1 cellular context compared by ENCODE assay signal in genomic region chrX:118536687-118537461, GRCh38.
TF ChIP-seq lines count a peak whose summit lies in the region.

No MANE protein-coding gene starts in this region.

TF ChIP-seq in GM23338, 12 proteins besides CTCF, POLR2A, EP300 and RAD21 (continued from another document):
- TF ChIP-seq, protein P1, sequence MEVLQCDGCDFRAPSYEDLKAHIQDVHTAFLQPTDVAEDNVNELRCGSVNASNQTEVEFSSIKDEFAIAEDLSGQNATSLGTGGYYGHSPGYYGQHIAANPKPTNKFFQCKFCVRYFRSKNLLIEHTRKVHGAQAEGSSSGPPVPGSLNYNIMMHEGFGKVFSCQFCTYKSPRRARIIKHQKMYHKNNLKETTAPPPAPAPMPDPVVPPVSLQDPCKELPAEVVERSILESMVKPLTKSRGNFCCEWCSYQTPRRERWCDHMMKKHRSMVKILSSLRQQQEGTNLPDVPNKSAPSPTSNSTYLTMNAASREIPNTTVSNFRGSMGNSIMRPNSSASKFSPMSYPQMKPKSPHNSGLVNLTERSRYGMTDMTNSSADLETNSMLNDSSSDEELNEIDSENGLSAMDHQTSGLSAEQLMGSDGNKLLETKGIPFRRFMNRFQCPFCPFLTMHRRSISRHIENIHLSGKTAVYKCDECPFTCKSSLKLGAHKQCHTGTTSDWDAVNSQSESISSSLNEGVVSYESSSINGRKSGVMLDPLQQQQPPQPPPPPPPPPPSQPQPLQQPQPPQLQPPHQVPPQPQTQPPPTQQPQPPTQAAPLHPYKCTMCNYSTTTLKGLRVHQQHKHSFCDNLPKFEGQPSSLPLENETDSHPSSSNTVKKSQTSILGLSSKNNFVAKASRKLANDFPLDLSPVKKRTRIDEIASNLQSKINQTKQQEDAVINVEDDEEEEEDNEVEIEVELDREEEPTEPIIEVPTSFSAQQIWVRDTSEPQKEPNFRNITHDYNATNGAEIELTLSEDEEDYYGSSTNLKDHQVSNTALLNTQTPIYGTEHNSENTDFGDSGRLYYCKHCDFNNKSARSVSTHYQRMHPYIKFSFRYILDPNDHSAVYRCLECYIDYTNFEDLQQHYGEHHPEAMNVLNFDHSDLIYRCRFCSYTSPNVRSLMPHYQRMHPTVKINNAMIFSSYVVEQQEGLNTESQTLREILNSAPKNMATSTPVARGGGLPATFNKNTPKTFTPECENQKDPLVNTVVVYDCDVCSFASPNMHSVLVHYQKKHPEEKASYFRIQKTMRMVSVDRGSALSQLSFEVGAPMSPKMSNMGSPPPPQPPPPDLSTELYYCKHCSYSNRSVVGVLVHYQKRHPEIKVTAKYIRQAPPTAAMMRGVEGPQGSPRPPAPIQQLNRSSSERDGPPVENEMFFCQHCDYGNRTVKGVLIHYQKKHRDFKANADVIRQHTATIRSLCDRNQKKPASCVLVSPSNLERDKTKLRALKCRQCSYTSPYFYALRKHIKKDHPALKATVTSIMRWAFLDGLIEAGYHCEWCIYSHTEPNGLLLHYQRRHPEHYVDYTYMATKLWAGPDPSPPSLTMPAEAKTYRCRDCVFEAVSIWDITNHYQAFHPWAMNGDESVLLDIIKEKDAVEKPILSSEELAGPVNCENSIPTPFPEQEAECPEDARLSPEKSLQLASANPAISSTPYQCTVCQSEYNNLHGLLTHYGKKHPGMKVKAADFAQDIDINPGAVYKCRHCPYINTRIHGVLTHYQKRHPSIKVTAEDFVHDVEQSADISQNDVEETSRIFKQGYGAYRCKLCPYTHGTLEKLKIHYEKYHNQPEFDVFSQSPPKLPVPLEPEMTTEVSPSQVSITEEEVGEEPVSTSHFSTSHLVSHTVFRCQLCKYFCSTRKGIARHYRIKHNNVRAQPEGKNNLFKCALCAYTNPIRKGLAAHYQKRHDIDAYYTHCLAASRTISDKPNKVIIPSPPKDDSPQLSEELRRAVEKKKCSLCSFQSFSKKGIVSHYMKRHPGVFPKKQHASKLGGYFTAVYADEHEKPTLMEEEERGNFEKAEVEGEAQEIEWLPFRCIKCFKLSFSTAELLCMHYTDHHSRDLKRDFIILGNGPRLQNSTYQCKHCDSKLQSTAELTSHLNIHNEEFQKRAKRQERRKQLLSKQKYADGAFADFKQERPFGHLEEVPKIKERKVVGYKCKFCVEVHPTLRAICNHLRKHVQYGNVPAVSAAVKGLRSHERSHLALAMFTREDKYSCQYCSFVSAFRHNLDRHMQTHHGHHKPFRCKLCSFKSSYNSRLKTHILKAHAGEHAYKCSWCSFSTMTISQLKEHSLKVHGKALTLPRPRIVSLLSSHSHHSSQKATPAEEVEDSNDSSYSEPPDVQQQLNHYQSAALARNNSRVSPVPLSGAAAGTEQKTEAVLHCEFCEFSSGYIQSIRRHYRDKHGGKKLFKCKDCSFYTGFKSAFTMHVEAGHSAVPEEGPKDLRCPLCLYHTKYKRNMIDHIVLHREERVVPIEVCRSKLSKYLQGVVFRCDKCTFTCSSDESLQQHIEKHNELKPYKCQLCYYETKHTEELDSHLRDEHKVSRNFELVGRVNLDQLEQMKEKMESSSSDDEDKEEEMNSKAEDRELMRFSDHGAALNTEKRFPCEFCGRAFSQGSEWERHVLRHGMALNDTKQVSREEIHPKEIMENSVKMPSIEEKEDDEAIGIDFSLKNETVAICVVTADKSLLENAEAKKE (CRISPR knock-in tag; IDR thresholded peaks at IDR 0.05): no peak
- TF ChIP-seq NANOG (IDR thresholded peaks at IDR 0.05; ENCODE audit: borderline replicate concordance): no peak
- no peak for TF ChIP-seq ZNF331 (CRISPR knock-in tag; IDR thresholded peaks at IDR 0.05; ENCODE audit: low read depth)
